16 cellular contexts compared by ENCODE assay signal in the genomic region with DNA sequence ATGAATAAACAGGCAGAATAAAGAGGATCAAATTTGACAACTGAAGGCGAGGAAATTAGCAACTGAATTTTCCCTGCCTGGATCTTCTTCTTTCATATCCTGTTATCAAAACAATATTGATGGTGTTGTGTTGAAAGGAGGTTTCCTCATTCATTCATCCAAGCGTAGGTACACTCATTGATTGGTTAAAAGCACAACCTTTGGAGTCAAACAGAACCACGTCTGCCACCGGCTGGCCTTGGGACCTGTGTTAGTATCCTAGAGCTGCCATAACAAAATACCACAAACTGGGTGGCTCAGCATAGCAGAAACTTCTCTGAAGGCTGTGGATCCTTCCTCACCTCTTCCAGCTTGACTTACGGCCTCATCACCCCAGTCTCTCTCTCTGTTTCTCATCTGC.
DNase-seq lines count a peak whose midpoint lies in the region; ATAC-seq and TF ChIP-seq lines count a peak whose summit lies in the region.
"Had no signal": no experiment of that assay in that cellular context is flagged by ENCODE, and none has a peak within 500 bp of the region (broad histone marks: within the 10 kb centered on the region; RNA-seq: fewer than 3 reads in every experiment).

No MANE protein-coding gene starts in this region.

- no peak overlapping the region for H2BK15ac ChIP-seq in mesenchymal stem cell (ENCODE audit: low read depth, poor library complexity, severe bottlenecking)

- no peak overlapping the region for H4K8ac ChIP-seq in mesenchymal stem cell (ENCODE audit: low read length)

- TF ChIP-seq RAD21 in liver (IDR thresholded peaks at IDR 0.05) = peak in 1 of 2 donors; percentile 47

- ATAC-seq in left lobe of liver = peak; percentile 98
- ATAC-seq in foreskin keratinocyte = no peak
- ATAC-seq: A549; CD8-positive, alpha-beta T cell had no signal

- H3K14ac ChIP-seq in mesenchymal stem cell (ENCODE audit: low read length in 2 of 2) = no peak overlapping the region

- H3K27ac ChIP-seq in liver (ENCODE audit: low read depth in 1 of 2, low read length in 2 of 2) (peak overlapping the region in 1 of 2 donors; percentile 18), mesenchymal stem cell (ENCODE audit: low read length, poor library complexity, severe bottlenecking) (no peak overlapping the region), foreskin keratinocyte (no peak overlapping the region)
- H3K27ac ChIP-seq: 22Rv1; BLaER1 treated with 17β-estradiol and CSF1 and Interleukin-3, amounts not matched to agents 10 nM and 100 nM; C4-2B had no signal

- H3K36me3 ChIP-seq in liver (ENCODE audit: control insufficient read depth in 4 of 4, insufficient read depth in 3 of 4, low read depth in 1 of 4, low read length in 3 of 4) (no peaks in the 10 kb centered on the region), mesenchymal stem cell (ENCODE audit: control insufficient read depth in 1 of 2, insufficient read depth in 2 of 2, low read depth in 1 of 2, low read length in 2 of 2) (no peaks in the 10 kb centered on the region)

- no peak overlapping the region for H3K18ac ChIP-seq in mesenchymal stem cell (ENCODE audit: low read depth in 1 of 2, low read length in 2 of 2)

- H3K9me3 ChIP-seq in liver (ENCODE audit: control insufficient read depth in 4 of 4, low read length in 3 of 4) (no peaks in the 10 kb centered on the region), mesenchymal stem cell (ENCODE audit: control insufficient read depth, low read length) (no peaks in the 10 kb centered on the region)
- H3K9me3 ChIP-seq: A549, Caco-2 had no signal

- H3K27me3 ChIP-seq in liver (ENCODE audit: control insufficient read depth in 4 of 4, insufficient read depth in 4 of 4, low read length in 3 of 4) (no peaks in the 10 kb centered on the region), mesenchymal stem cell (ENCODE audit: control insufficient read depth in 1 of 2, insufficient read depth in 1 of 2, low read length in 2 of 2) (no peaks in the 10 kb centered on the region), foreskin keratinocyte (no peaks in the 10 kb centered on the region)
- H3K27me3 ChIP-seq: BLaER1 treated with 17β-estradiol and CSF1 and Interleukin-3, amounts not matched to agents 10 nM and 100 nM had no signal

- no peak for TF ChIP-seq CTCF in liver (IDR thresholded peaks at IDR 0.05; ENCODE audit: low read depth, low read length, missing input control)
- no peak for TF ChIP-seq CTCF in foreskin keratinocyte (conservative IDR thresholded peaks at IDR 0.05)

- H3K4me2 ChIP-seq in mesenchymal stem cell (ENCODE audit: low read length, poor library complexity, severe bottlenecking) = no peak overlapping the region
- H3K4me2 ChIP-seq: A549; BLaER1 treated with 17β-estradiol and CSF1 and Interleukin-3, amounts not matched to agents 10 nM and 100 nM had no signal

- no peak overlapping the region for H4K91ac ChIP-seq in mesenchymal stem cell (ENCODE audit: low read length)

- H2BK120ac ChIP-seq in mesenchymal stem cell (ENCODE audit: low read depth, low read length) = no peak overlapping the region

- H3K4me3 ChIP-seq in liver (ENCODE audit: low read depth in 1 of 3, low read length in 3 of 3) = no peak overlapping the region
- H3K4me3 ChIP-seq in mesenchymal stem cell (ENCODE audit: insufficient read depth in 1 of 2, low read depth in 1 of 2, low read length in 2 of 2) = no peak overlapping the region
- H3K4me3 ChIP-seq: A549; BLaER1 treated with 17β-estradiol and CSF1 and Interleukin-3, amounts not matched to agents 10 nM and 100 nM had no signal

- H3K23ac ChIP-seq in mesenchymal stem cell (ENCODE audit: low read length in 2 of 2) = no peak overlapping the region

- H3K79me1 ChIP-seq in mesenchymal stem cell (replicated peaks; ENCODE audit: low read length, poor library complexity, severe bottlenecking) = no peaks in the 10 kb centered on the region

- no peak overlapping the region for H3K9ac ChIP-seq in liver (ENCODE audit: low read depth in 1 of 2, low read length in 2 of 2)
- H3K9ac ChIP-seq in mesenchymal stem cell (ENCODE audit: low read length) = no peak overlapping the region
- H3K9ac ChIP-seq: BLaER1 treated with 17β-estradiol and CSF1 and Interleukin-3, amounts not matched to agents 10 nM and 100 nM had no signal

- H3K4ac ChIP-seq in mesenchymal stem cell (ENCODE audit: low read depth in 1 of 2, low read length in 2 of 2) = no peak overlapping the region

- H2BK12ac ChIP-seq in mesenchymal stem cell (ENCODE audit: low read length in 2 of 2) = no peak overlapping the region

- WGBS in liver = 48% methylated on average over 5 of the region's 5 CpGs
- WGBS in mesenchymal stem cell = 88% methylated on average over 4 of the region's 5 CpGs

- no peak overlapping the region for H2AFZ ChIP-seq in mesenchymal stem cell (ENCODE audit: low read depth, low read length)

- peak overlapping the region; percentile 91 for H2AK5ac ChIP-seq in mesenchymal stem cell (ENCODE audit: low read length, severe bottlenecking)

- peaks cover 3 to 14% (median 8%) of the 10 kb centered on the region in 4 donors for H3K4me1 ChIP-seq in liver (ENCODE audit: control insufficient read depth in 4 of 4, insufficient read depth in 4 of 4, low read length in 3 of 4)
- peaks cover 18% of the 10 kb centered on the region for H3K4me1 ChIP-seq in mesenchymal stem cell (ENCODE audit: control insufficient read depth, insufficient read depth, low read depth, low read length)
- peaks cover 7% of the 10 kb centered on the region for H3K4me1 ChIP-seq in foreskin keratinocyte
- H3K4me1 ChIP-seq: BLaER1 treated with 17β-estradiol and CSF1 and Interleukin-3, amounts not matched to agents 10 nM and 100 nM; Caco-2 had no signal

- H2BK5ac ChIP-seq in mesenchymal stem cell (ENCODE audit: low read depth, low read length, poor library complexity, severe bottlenecking) = no peak overlapping the region

- DNase-seq in left lobe of liver (ENCODE audit: low spot score) = peak; percentile 70
- DNase-seq in mesenchymal stem cell = no peak
- no peak for DNase-seq in foreskin keratinocyte
- DNase-seq in NCI-H1436 (lab: John Stamatoyannopoulos, UW) = no peak
- DNase-seq: AML-193; Caco-2; Calu3; CD4-positive, alpha-beta T cell; CD8-positive, alpha-beta T cell; DMS79 treated with DMSO at 0.1 percent for 48 hours; GF-D8 had no signal

TF ChIP-seq in liver, 16 proteins besides CTCF, POLR2A, EP300 and RAD21 (continues in another document):
- TF ChIP-seq SP1 (IDR thresholded peaks at IDR 0.05) = peak; percentile 88
- TF ChIP-seq RXRA (IDR thresholded peaks at IDR 0.05) = peak in 1 of 2 donors; percentile 77
- TF ChIP-seq TAF1 (conservative IDR thresholded peaks at IDR 0.05) = no peak
- no peak for TF ChIP-seq FOXA1 (IDR thresholded peaks at IDR 0.05)
- TF ChIP-seq FOXA2 (IDR thresholded peaks at IDR 0.05) = peak; percentile 73
- peak; percentile 92 for TF ChIP-seq YY1 (IDR thresholded peaks at IDR 0.05)
- peak; percentile 72 for TF ChIP-seq REST (IDR thresholded peaks at IDR 0.05)
- TF ChIP-seq ZBTB33 (IDR thresholded peaks at IDR 0.05) = peak; percentile 70
- no peak for TF ChIP-seq EGR1 (IDR thresholded peaks at IDR 0.05; ENCODE audit: low read depth in 2 of 2)
- TF ChIP-seq GABPA (IDR thresholded peaks at IDR 0.05 in 1 of 2, conservative IDR thresholded peaks at IDR 0.05 in 1 of 2) = peak in 1 of 2 donors; percentile 30
- TF ChIP-seq MAX (IDR thresholded peaks at IDR 0.05) = peak; percentile 47
- TF ChIP-seq HNF4G (IDR thresholded peaks at IDR 0.05) = peak; percentile 78
